In the genomic region with DNA sequence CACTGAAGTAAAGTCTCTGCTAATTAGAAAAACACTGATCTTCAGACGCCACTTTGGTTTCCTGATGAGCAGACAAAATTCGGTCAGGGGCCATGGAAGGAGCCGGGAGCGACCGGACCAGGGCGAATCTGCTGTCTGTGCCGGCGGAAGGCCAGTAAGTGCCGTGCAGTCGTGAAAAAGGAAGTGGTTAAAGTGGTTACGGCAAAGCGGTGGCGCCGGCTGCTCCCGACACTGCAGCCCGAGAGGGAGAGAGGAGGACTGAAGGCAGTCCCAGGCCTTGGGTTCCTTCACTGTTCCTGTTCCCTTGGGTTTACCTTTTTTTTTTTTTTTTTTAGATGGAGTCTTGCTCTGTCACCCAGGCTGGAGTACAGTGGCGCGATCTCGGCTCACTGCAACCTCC, we compare ENCODE assay signal across 8 cellular contexts. TPM values are rescaled to one million over a fixed set of nuclear protein-coding genes. Genes with fewer than 3 reads are reported as not detected.
A peak's percentile ranks its signal among the peaks of the same experiment; 100 is the strongest.
DNase-seq lines count a peak whose midpoint lies in the region; ATAC-seq, FAIRE-seq and TF ChIP-seq lines count a peak whose summit lies in the region.

No MANE protein-coding gene starts in this region.

- TF ChIP-seq POLR2A in GM12892 (IDR thresholded peaks at IDR 0.05; ENCODE audit: low read depth, low read length): no peak

- peak; percentile 53 for FAIRE-seq in GM12892 (lab: Jason Lieb, UNC)

- DNase-seq in GM12892 (ENCODE audit: insufficient read length) (peak; percentile 87), OCI-M1 (lab: John Stamatoyannopoulos, UW) (peak; percentile 94), pons (ENCODE audit: low spot score) (peak; percentile 25), HUDEP-2 (lab: John Stamatoyannopoulos, UW; ENCODE audit: unreplicated experiment in 76 of 76) (no peak), SHP77 (lab: John Stamatoyannopoulos, UW) (no peak), NCI-H2227 (lab: John Stamatoyannopoulos, UW; ENCODE audit: unreplicated experiment) (no peak)
- DNase-seq in activated T-helper 1 cell treated with anti-CD3 and anti-CD28 coated beads, Interleukin-2, amount 50 U/mL, for 16 hours (ENCODE audit: low read depth in 1 of 2, low spot score in 1 of 2): peak; percentile 13 to 23

- ATAC-seq in GM19023 (IDR thresholded peaks at IDR 0.05; ENCODE audit: unreplicated experiment): no peak

RNA-seq across cellular contexts. Expression of gene HEXD, which starts 17.3 kb away (rescaled TPM):
- 10.8 TPM for polyA plus RNA-seq in GM12892 (2012; ENCODE audit: missing spikeins)

RNA-seq across cellular contexts. Expression of gene OGFOD3, which starts 17.6 kb away (rescaled TPM):
- 9.3 TPM for polyA plus RNA-seq in GM12892 (2012; ENCODE audit: missing spikeins)

RNA-seq across cellular contexts. Expression of gene UTS2R, which starts 29.3 kb away (rescaled TPM):
- not detected for polyA plus RNA-seq in GM12892 (2012; ENCODE audit: missing spikeins)

RNA-seq across cellular contexts. Expression of gene TEX19, which starts 41.8 kb away (rescaled TPM):
- polyA plus RNA-seq in GM12892 (2012; ENCODE audit: missing spikeins): not detected

RNA-seq across cellular contexts. Expression of gene CYBC1, which starts 49.7 kb away (rescaled TPM):
- polyA plus RNA-seq in GM12892 (2012; ENCODE audit: missing spikeins): 151 TPM

Comparison
In these comparisons a context has a peak if more than half of its experiments do, and no peak if none do; other contexts are left out.
1. DNase-seq: peak in GM12892 (single experiment), OCI-M1 (single experiment), activated T-helper 1 cell treated with anti-CD3 and anti-CD28 coated beads, Interleukin-2, amount 50 U/mL, for 16 hours (2 of 2) and pons (single experiment); none in HUDEP-2 (0 of 76), SHP77 (0 of 2) and NCI-H2227 (single experiment).